In genomic region chr11:8813658-8814057, GRCh38 we compare ENCODE assay signal across 8 cellular contexts.
A peak's percentile ranks its signal among the peaks of the same experiment; 100 is the strongest.
DNase-seq lines count a peak whose midpoint lies in the region; ATAC-seq and TF ChIP-seq lines count a peak whose summit lies in the region.

No MANE protein-coding gene starts in this region.

- peaks cover 6 to 15% (median 10%) of the 10 kb centered on the region in 7 donors for H3K4me1 Mint-ChIP-seq in naive thymus-derived CD4-positive, alpha-beta T cell

- H3K36me3 Mint-ChIP-seq in naive thymus-derived CD4-positive, alpha-beta T cell: no peaks in the 10 kb centered on the region

- no peak overlapping the region for H3K27ac ChIP-seq in naive thymus-derived CD4-positive, alpha-beta T cell (ENCODE audit: low read depth, low read length)
- no peak overlapping the region for H3K27ac ChIP-seq in substantia nigra (ENCODE audit: low read depth, low read length, poor library complexity, severe bottlenecking)

- H3K4me3 Mint-ChIP-seq in naive thymus-derived CD4-positive, alpha-beta T cell: no peak overlapping the region

- DNase-seq in A172 (ENCODE audit: low spot score): peak; percentile 88
- peak; percentile 83 for DNase-seq in GM13976 (ENCODE audit: low spot score)
- peak; percentile 73 for DNase-seq in NCI-H748 (lab: John Stamatoyannopoulos, UW; ENCODE audit: unreplicated experiment)
- DNase-seq in activated CD8-positive, alpha-beta memory T cell treated with anti-CD3 and anti-CD28 coated beads for 4 hours (ENCODE audit: low read depth in 2 of 2): peak; percentile 3 to 14
- DNase-seq in fibroblast of gingiva (ENCODE audit: low read depth): peak; percentile 83
- peak in 4 of 9 donors; percentile 5 to 44 (median 11) for DNase-seq in naive thymus-derived CD4-positive, alpha-beta T cell
- DNase-seq in substantia nigra (lab: John Stamatoyannopoulos, UW): peak in 34 of 49 donors; percentile 22 to 75 (median 49)

- H3K36me3 ChIP-seq in naive thymus-derived CD4-positive, alpha-beta T cell (ENCODE audit: control insufficient read depth in 2 of 3, insufficient read depth in 3 of 3, low read length in 3 of 3): no peaks in the 10 kb centered on the region

- intact Hi-C loops in naive thymus-derived CD4-positive, alpha-beta T cell (cut with micrococcal nuclease): loop anchor here in 1 of 2 donors (10.0 kb wide), 1 partner anchor 101 kb away; the partner anchor contains the start of gene AKIP1

- peaks cover 0 to 2% (median 0%) of the 10 kb centered on the region in 11 donors for H3K9me3 Mint-ChIP-seq in naive thymus-derived CD4-positive, alpha-beta T cell

- POLR2A ChIA-PET in naive thymus-derived CD4-positive, alpha-beta T cell (lab: Charles Lee): no interaction called here

- H3K4me3 ChIP-seq in naive thymus-derived CD4-positive, alpha-beta T cell (ENCODE audit: low read length): no peak overlapping the region

- CTCF ChIA-PET in naive thymus-derived CD4-positive, alpha-beta T cell (lab: Charles Lee): no interaction called here

- H3K4me1 ChIP-seq in naive thymus-derived CD4-positive, alpha-beta T cell (ENCODE audit: control insufficient read depth in 2 of 2, insufficient read depth in 2 of 2, low read length in 2 of 2): no peaks in the 10 kb centered on the region

- ATAC-seq in HG03378 (IDR thresholded peaks at IDR 0.05; ENCODE audit: unreplicated experiment): peak; percentile 49
- peak; percentile 58 for ATAC-seq in naive thymus-derived CD4-positive, alpha-beta T cell

- H3K27ac Mint-ChIP-seq in naive thymus-derived CD4-positive, alpha-beta T cell: no peak overlapping the region

- no peaks in the 10 kb centered on the region for H3K27me3 ChIP-seq in naive thymus-derived CD4-positive, alpha-beta T cell (ENCODE audit: control insufficient read depth in 2 of 2, insufficient read depth in 2 of 2, low read length in 2 of 2)

- H3K9me3 ChIP-seq in naive thymus-derived CD4-positive, alpha-beta T cell (ENCODE audit: control insufficient read depth in 2 of 3, low read length in 3 of 3): no peaks in the 10 kb centered on the region

- TF ChIP-seq CTCF in GM13976 (IDR thresholded peaks at IDR 0.05; ENCODE audit: borderline replicate concordance, control extremely low read depth, extremely low read depth, insufficient read depth, missing control alignments): peak; percentile 65

- H3K27me3 Mint-ChIP-seq in naive thymus-derived CD4-positive, alpha-beta T cell: peaks cover 0 to 27% (median 18%) of the 10 kb centered on the region in 5 donors

- in situ Hi-C loops in GM13976 (cut with MboI; ENCODE audit: low sequenced_read_pairs, unreplicated experiment): no loop called here
